In genomic region chr5:32604800-32605765, GRCh38 we compare ENCODE assay signal across 23 cellular contexts. TPM values are rescaled to one million over a fixed set of nuclear protein-coding genes. Genes with fewer than 3 reads are reported as not detected.
A peak's percentile ranks its signal among the peaks of the same experiment; 100 is the strongest.
DNase-seq lines count a peak whose midpoint lies in the region; ATAC-seq and TF ChIP-seq lines count a peak whose summit lies in the region.
"Had no signal": no experiment of that assay in that cellular context is flagged by ENCODE, and none has a peak within 500 bp of the region (broad histone marks: within the 10 kb centered on the region; RNA-seq: fewer than 3 reads in every experiment).

No MANE protein-coding gene starts in this region.

- H2AFZ ChIP-seq in SK-N-SH (ENCODE audit: low read depth) = no peak overlapping the region

- H4K20me1 ChIP-seq in SK-N-SH (ENCODE audit: insufficient read depth) = peaks cover 6% of the 10 kb centered on the region

- H3K27ac Mint-ChIP-seq in CD8-positive, alpha-beta T cell = peak overlapping the region; percentile 47
- peak overlapping the region; percentile 12 to 31 for H3K27ac Mint-ChIP-seq in effector memory CD8-positive, alpha-beta T cell
- H3K27ac Mint-ChIP-seq: activated B cell treated with CpG ODN at 0.5 μM for 24 hours; stimulated activated memory B cell treated with anti-CD40 and anti-IgM and Interleukin-4, amounts not matched to agents 10 μg/mL and 1 μg/mL and 100 μg/mL, for 72 hours had no signal

- ATAC-seq in SK-N-SH treated with all-trans-retinoic acid at 6 μM for 48 hours = no peak
- ATAC-seq in CD8-positive, alpha-beta T cell = peak; percentile 14
- ATAC-seq in RWPE2 (ENCODE audit: low read depth) = peak; percentile 28; the same call in 1 of the 3 replicates
- ATAC-seq in effector memory CD8-positive, alpha-beta T cell (replicated peaks) = peak; percentile 14
- no peak for ATAC-seq in HG03139 (IDR thresholded peaks at IDR 0.05; ENCODE audit: unreplicated experiment)
- ATAC-seq: stimulated activated memory B cell treated with anti-CD40 and anti-IgM and Interleukin-4, amounts not matched to agents 10 μg/mL and 1 μg/mL and 100 μg/mL, for 72 hours had no signal

- no peak for TF ChIP-seq EP300 in SK-N-SH (IDR thresholded peaks at IDR 0.05; ENCODE audit: borderline replicate concordance in 1 of 2, low read depth in 1 of 2, low read length in 1 of 2)

- peaks cover 82% of the 10 kb centered on the region for H3K36me3 Mint-ChIP-seq in CD8-positive, alpha-beta T cell
- H3K36me3 Mint-ChIP-seq in effector memory CD8-positive, alpha-beta T cell (ENCODE audit: insufficient read depth) = peaks cover 85% of the 10 kb centered on the region

- CTCF ChIA-PET in SK-N-SH (lab: Yijun Ruan, JAX) = interaction anchor here (1.2 to 1.9 kb wide), 2 partner anchors 15 to 116 kb away, joined by 4 to 11 read pairs; no protein-coding TSS in a partner anchor
- CTCF ChIA-PET in CD8-positive, alpha-beta T cell (lab: Charles Lee) = interaction anchor here (0.9 to 1.8 kb wide), 3 partner anchors 9 to 372 kb away, joined by 3 to 6 read pairs (median 6); no protein-coding TSS in a partner anchor

- no peak for TF ChIP-seq RAD21 in SK-N-SH (IDR thresholded peaks at IDR 0.05; ENCODE audit: low read length)

- H3K36me3 ChIP-seq in SK-N-SH (replicated peaks in 1 of 2; ENCODE audit: control insufficient read depth in 1 of 2, insufficient read depth in 2 of 2, low read length in 1 of 2) (peaks cover 45 to 81% of the 10 kb centered on the region in 2 experiments), RWPE2 (ENCODE audit: low read depth) (peaks cover 55% of the 10 kb centered on the region)
- peaks cover 7% of the 10 kb centered on the region for H3K36me3 ChIP-seq in CD8-positive, alpha-beta T cell (ENCODE audit: insufficient read depth, low read length)
- peaks cover 29% of the 10 kb centered on the region for H3K36me3 ChIP-seq in effector memory CD4-positive, alpha-beta T cell (ENCODE audit: control insufficient read depth, insufficient read depth, low read length)
- H3K36me3 ChIP-seq: prostate gland had no signal

- H3K27me3 ChIP-seq in SK-N-SH (ENCODE audit: insufficient read depth) (no peaks in the 10 kb centered on the region), RWPE2 (ENCODE audit: insufficient read depth, poor library complexity, severe bottlenecking) (no peaks in the 10 kb centered on the region)
- no peaks in the 10 kb centered on the region for H3K27me3 ChIP-seq in CD8-positive, alpha-beta T cell (ENCODE audit: insufficient read depth, low read length)
- H3K27me3 ChIP-seq in effector memory CD4-positive, alpha-beta T cell (replicated peaks; ENCODE audit: control insufficient read depth, insufficient read depth, low read length, poor library complexity, severe bottlenecking) = no peaks in the 10 kb centered on the region
- H3K27me3 ChIP-seq: adrenal gland; BLaER1 treated with 17β-estradiol and CSF1 and Interleukin-3, amounts not matched to agents 10 nM and 100 nM; tibial nerve had no signal

- H3K4me3 Mint-ChIP-seq in CD8-positive, alpha-beta T cell = no peak overlapping the region
- no peak overlapping the region for H3K4me3 Mint-ChIP-seq in effector memory CD8-positive, alpha-beta T cell
- H3K4me3 Mint-ChIP-seq: activated B cell treated with CpG ODN at 0.5 μM for 24 hours; stimulated activated memory B cell treated with anti-CD40 and anti-IgM and Interleukin-4, amounts not matched to agents 10 μg/mL and 1 μg/mL and 100 μg/mL, for 72 hours had no signal

- no peaks in the 10 kb centered on the region for H3K27me3 Mint-ChIP-seq in CD8-positive, alpha-beta T cell (ENCODE audit: low read depth)
- no peaks in the 10 kb centered on the region for H3K27me3 Mint-ChIP-seq in effector memory CD8-positive, alpha-beta T cell
- H3K27me3 Mint-ChIP-seq: activated B cell treated with CpG ODN at 0.5 μM for 24 hours; stimulated activated memory B cell treated with anti-CD40 and anti-IgM and Interleukin-4, amounts not matched to agents 10 μg/mL and 1 μg/mL and 100 μg/mL, for 72 hours had no signal

- H3K9me3 ChIP-seq in SK-N-SH = no peaks in the 10 kb centered on the region
- no peaks in the 10 kb centered on the region for H3K9me3 ChIP-seq in CD8-positive, alpha-beta T cell (ENCODE audit: low read length)
- no peaks in the 10 kb centered on the region for H3K9me3 ChIP-seq in RWPE2 (ENCODE audit: severe bottlenecking)
- H3K9me3 ChIP-seq in effector memory CD4-positive, alpha-beta T cell (ENCODE audit: control insufficient read depth, low read length) = no peaks in the 10 kb centered on the region
- H3K9me3 ChIP-seq: adrenal gland; BLaER1 treated with 17β-estradiol and CSF1 and Interleukin-3, amounts not matched to agents 10 nM and 100 nM; prostate gland; tibial nerve had no signal

- H3K9me2 ChIP-seq in SK-N-SH = no peaks in the 10 kb centered on the region

- H3K27ac ChIP-seq in SK-N-SH (ENCODE audit: low read depth in 2 of 2, low read length in 1 of 2) (no peak overlapping the region), RWPE2 (ENCODE audit: poor library complexity, severe bottlenecking) (no peak overlapping the region)
- no peak overlapping the region for H3K27ac ChIP-seq in CD8-positive, alpha-beta T cell (ENCODE audit: low read depth, low read length)
- H3K27ac ChIP-seq in effector memory CD4-positive, alpha-beta T cell (ENCODE audit: insufficient read depth, low read length, poor library complexity, severe bottlenecking) = no peak overlapping the region
- H3K27ac ChIP-seq: adrenal gland; BLaER1 treated with 17β-estradiol and CSF1 and Interleukin-3, amounts not matched to agents 10 nM and 100 nM; prostate gland; tibial nerve had no signal

- H3K4me1 ChIP-seq in SK-N-SH (ENCODE audit: control insufficient read depth in 1 of 2, insufficient read depth in 2 of 2, low read depth in 1 of 2, low read length in 1 of 2) (peaks cover 0 to 6% of the 10 kb centered on the region in 2 experiments; a peak in 3 of 4 replicates), RWPE2 (ENCODE audit: insufficient read depth, poor library complexity, severe bottlenecking) (peaks cover 3% of the 10 kb centered on the region)
- H3K4me1 ChIP-seq in CD8-positive, alpha-beta T cell (ENCODE audit: insufficient read depth, low read length) = no peaks in the 10 kb centered on the region
- no peaks in the 10 kb centered on the region for H3K4me1 ChIP-seq in effector memory CD4-positive, alpha-beta T cell (ENCODE audit: control insufficient read depth, insufficient read depth, low read length, poor library complexity, severe bottlenecking)
- H3K4me1 ChIP-seq: prostate gland had no signal

- H3K9ac ChIP-seq in SK-N-SH = no peak overlapping the region
- H3K9ac ChIP-seq: BLaER1 treated with 17β-estradiol and CSF1 and Interleukin-3, amounts not matched to agents 10 nM and 100 nM had no signal

- peaks cover 38% of the 10 kb centered on the region for H3K79me2 ChIP-seq in SK-N-SH (ENCODE audit: insufficient read depth)

- 90% methylated on average over 4 of the region's 4 CpGs for WGBS in SK-N-SH (ENCODE audit: low lambda C conversion rate)

- H3F3A ChIP-seq in SK-N-SH (replicated peaks; ENCODE audit: insufficient read depth) = peaks cover 34% of the 10 kb centered on the region

- POLR2A ChIA-PET in SK-N-SH (lab: Yijun Ruan, JAX) = no interaction called here
- POLR2A ChIA-PET in CD8-positive, alpha-beta T cell (lab: Charles Lee) = interaction anchor here (0.6 kb wide), 1 partner anchor 63 kb away, joined by 3 read pairs; no protein-coding TSS in a partner anchor

- H3K4me1 Mint-ChIP-seq in CD8-positive, alpha-beta T cell (ENCODE audit: low read depth) = peaks cover 33% of the 10 kb centered on the region
- peaks cover 7 to 26% of the 10 kb centered on the region in 2 donors for H3K4me1 Mint-ChIP-seq in effector memory CD8-positive, alpha-beta T cell (ENCODE audit: low read depth in 2 of 2)

- intact Hi-C loops in CD8-positive, alpha-beta T cell (cut with DNase I, micrococcal nuclease) = no loop called here

- H3K4me2 ChIP-seq in SK-N-SH = no peak overlapping the region
- H3K4me2 ChIP-seq: BLaER1 treated with 17β-estradiol and CSF1 and Interleukin-3, amounts not matched to agents 10 nM and 100 nM had no signal

- no peak overlapping the region for H3K4me3 ChIP-seq in SK-N-SH (ENCODE audit: low read depth in 2 of 2, low read length in 1 of 2)
- no peak overlapping the region for H3K4me3 ChIP-seq in CD8-positive, alpha-beta T cell (ENCODE audit: low read depth, low read length)
- H3K4me3 ChIP-seq in RWPE2 (ENCODE audit: severe bottlenecking) = no peak overlapping the region
- H3K4me3 ChIP-seq in effector memory CD4-positive, alpha-beta T cell (ENCODE audit: insufficient read depth, low read depth, low read length, poor library complexity, severe bottlenecking) = no peak overlapping the region
- H3K4me3 ChIP-seq: adrenal gland; BLaER1 treated with 17β-estradiol and CSF1 and Interleukin-3, amounts not matched to agents 10 nM and 100 nM; prostate gland; tibial nerve had no signal

- DNase-seq in SK-N-SH (no peak), RWPE2 (ENCODE audit: low spot score) (no peak), NK-92 (lab: John Stamatoyannopoulos, UW; ENCODE audit: unreplicated experiment) (no peak)
- no peak for DNase-seq in CD8-positive, alpha-beta T cell
- DNase-seq in effector memory CD8-positive, alpha-beta T cell = no peak
- DNase-seq in effector memory CD4-positive, alpha-beta T cell = no peak
- DNase-seq: 8988T; activated B cell treated with CpG ODN at 0.5 μM for 24 hours; activated CD8-positive, alpha-beta memory T cell treated with anti-CD3 and anti-CD28 coated beads, Interleukin-2, amount 50 U/mL, for 4 hours; adrenal gland; DMS79; effector CD4-positive, alpha-beta T cell; glutamatergic neuron; NCI-H1436; NCI-H774; RPMI8226; T-helper 1 cell had no signal

- no peaks in the 10 kb centered on the region for H3K9me3 Mint-ChIP-seq in CD8-positive, alpha-beta T cell
- H3K9me3 Mint-ChIP-seq in effector memory CD8-positive, alpha-beta T cell = no peaks in the 10 kb centered on the region
- H3K9me3 Mint-ChIP-seq: activated B cell treated with CpG ODN at 0.5 μM for 24 hours; stimulated activated memory B cell treated with anti-CD40 and anti-IgM and Interleukin-4, amounts not matched to agents 10 μg/mL and 1 μg/mL and 100 μg/mL, for 72 hours had no signal

- TF ChIP-seq CTCF in SK-N-SH (IDR thresholded peaks at IDR 0.05) (no peak), RWPE2 (IDR thresholded peaks at IDR 0.05; ENCODE audit: poor library complexity, severe bottlenecking) (no peak)
- TF ChIP-seq CTCF in CD8-positive, alpha-beta T cell (IDR thresholded peaks at IDR 0.05) = no peak

TF ChIP-seq in SK-N-SH, 30 proteins besides CTCF, POLR2A, EP300 and RAD21:
- no peak for TF ChIP-seq GATA2 (CRISPR knock-in tag; IDR thresholded peaks at IDR 0.05)
- TF ChIP-seq POLR2AphosphoS5 (IDR thresholded peaks at IDR 0.05; ENCODE audit: low read depth, low read length) = 0 out of 2 replicates have a peak, but pooled peaks have one; percentile 6

RNA-seq across cellular contexts. Expression of gene SUB1, which starts 19.7 kb away (rescaled TPM):
- 50.8 and 55.4 TPM in 2 replicates for polyA plus RNA-seq in SK-N-SH (2012; rRNA removed)
- 77.3 and 209 TPM in 2 replicates for polyA plus RNA-seq in SK-N-SH (2012; cell fraction: cytosol; rRNA removed)
- 17.9 and 39.8 TPM in 2 replicates for polyA plus RNA-seq in SK-N-SH (2012; cell fraction: nucleus; rRNA removed)
- 100 to 1,000 TPM; 361 to 370 TPM for total RNA-seq in CD8-positive, alpha-beta T cell

Comparison
In these comparisons a context has a peak if more than half of its experiments do, and no peak if none do; other contexts are left out.
1. ATAC-seq: peak in CD8-positive, alpha-beta T cell (single experiment), RWPE2 (single experiment) and effector memory CD8-positive, alpha-beta T cell (single experiment); none in SK-N-SH treated with all-trans-retinoic acid at 6 μM for 48 hours (single experiment) and HG03139 (single experiment).